In genomic region chr12:131395971-131396573, GRCh38 we compare ENCODE assay signal across 39 cellular contexts.
"Had no signal": no experiment of that assay in that cellular context is flagged by ENCODE, and none has a peak within 500 bp of the region (broad histone marks: within the 10 kb centered on the region; RNA-seq: fewer than 3 reads in every experiment).

No MANE protein-coding gene starts in this region.

- H3K27ac Mint-ChIP-seq: activated B cell treated with CpG ODN at 0.5 μM for 24 hours; activated CD4-positive, alpha-beta memory T cell treated with anti-CD3 and anti-CD28 coated beads for 36 hours; activated CD4-positive, alpha-beta T cell treated with anti-CD3 and anti-CD28 coated beads, Interleukin-2, amount 10 ng/mL, durations not matched to agents 24 days and 14 days; activated CD8-positive, alpha-beta T cell treated with anti-CD3 and anti-CD28 coated beads for 36 hours; activated naive CD4-positive, alpha-beta T cell treated with anti-CD3 and anti-CD28 coated beads for 36 hours; activated naive CD4-positive, alpha-beta T cell treated with anti-CD3 and anti-CD28 coated beads, Interleukin-2, amount 50 U/mL, for 72 hours; activated naive CD8-positive, alpha-beta T cell treated with anti-CD3 and anti-CD28 coated beads for 36 hours; activated T-cell treated with anti-CD3 and anti-CD28 coated beads, Interleukin-2, amount 50 U/mL, for 72 hours; activated T-helper 1 cell treated with anti-CD3 and anti-CD28 coated beads, Interleukin-12 subunit alpha, Interleukin-12 subunit beta, Interleukin-2, Interleukin-4 antibody, amounts not matched to agents 30 ng/mL and 10 ng/mL and 1 ng/mL, durations not matched to agents 14 hours and 24 hours and 36 hours; activated T-helper 17 cell treated with anti-CD3 and anti-CD28 coated beads, Interleukin-2, amount 50 U/mL, for 72 hours; T-helper 1 cell treated with Interleukin-12 subunit alpha and Interleukin-12 subunit beta and Interleukin-4 antibody, amounts not matched to agents 30 μg/mL and 1 μg/mL, for 36 hours; T-helper 2 cell treated with Interferon-gamma antibody and Interleukin-4, amounts not matched to agents 5 μg/mL and 100 μg/mL, for 36 hours had no signal

- DNase-seq: activated B cell treated with CpG ODN at 0.5 μM for 24 hours; activated CD4-positive, alpha-beta memory T cell treated with anti-CD3 and anti-CD28 coated beads for 36 hours; activated CD4-positive, alpha-beta T cell treated with anti-CD3 and anti-CD28 coated beads for 4 hours; activated CD4-positive, alpha-beta T cell treated with anti-CD3 and anti-CD28 coated beads, Interleukin-2, amount 10 ng/mL, durations not matched to agents 24 days and 14 days; activated CD4-positive, alpha-beta T cell treated with anti-CD3 and anti-CD28 coated beads, Interleukin-2, amount 50 U/mL, for 1 hour; activated CD4-positive, alpha-beta T cell treated with anti-CD3 and anti-CD28 coated beads, Interleukin-2, amount 50 U/mL, for 4 hours; activated CD4-positive, CD25-positive, alpha-beta regulatory T cell treated with anti-CD3 and anti-CD28 coated beads, Interleukin-2, amount 50 U/mL, for 72 hours; activated CD8-positive, alpha-beta memory T cell treated with anti-CD3 and anti-CD28 coated beads, Interleukin-2, amount 50 U/mL, for 4 hours; activated CD8-positive, alpha-beta T cell treated with anti-CD3 and anti-CD28 coated beads for 36 hours; activated effector memory CD4-positive, alpha-beta T cell treated with anti-CD3 and anti-CD28 coated beads, Interleukin-2, amount 50 U/mL, for 16 hours; activated gamma-delta T cell treated with Interleukin-2 at 50 U/mL for 16 hours; activated naive CD4-positive, alpha-beta T cell; activated naive CD4-positive, alpha-beta T cell treated with anti-CD3 and anti-CD28 coated beads for 36 hours; activated naive CD4-positive, alpha-beta T cell treated with anti-CD3 and anti-CD28 coated beads, Interleukin-2, amount 50 U/mL, for 16 hours; activated naive CD8-positive, alpha-beta T cell treated with anti-CD3 and anti-CD28 coated beads for 36 hours; activated T-cell treated with anti-CD3 and anti-CD28 coated beads for 4 hours; activated T-cell treated with anti-CD3 and anti-CD28 coated beads, Interleukin-2, amount 50 U/mL, for 1 hour; activated T-cell treated with anti-CD3 and anti-CD28 coated beads, Interleukin-2, amount 50 U/mL, for 4 hours; activated T-cell treated with anti-CD3 and anti-CD28 coated beads, Interleukin-2, amount 50 U/mL, for 72 hours; adrenal gland; amniotic stem cell; aorta; body of pancreas; brain microvascular endothelial cell; caudate nucleus; cerebellar nuclear complex; T-helper 1 cell; T-helper 2 cell; T-helper 9 cell had no signal

- H3K36me3 ChIP-seq: adrenal gland, brain microvascular endothelial cell, breast epithelium, cardiac muscle cell had no signal

- H3K4me1 ChIP-seq: adrenal gland, body of pancreas, breast epithelium had no signal

- H3K27me3 ChIP-seq: body of pancreas, brain microvascular endothelial cell, cardiac muscle cell had no signal

- H3K27me3 Mint-ChIP-seq: activated B cell treated with CpG ODN at 0.5 μM for 24 hours; activated CD4-positive, alpha-beta memory T cell treated with anti-CD3 and anti-CD28 coated beads for 36 hours; activated CD4-positive, alpha-beta T cell treated with anti-CD3 and anti-CD28 coated beads, Interleukin-2, amount 10 ng/mL, durations not matched to agents 24 days and 14 days; activated CD8-positive, alpha-beta T cell treated with anti-CD3 and anti-CD28 coated beads for 36 hours; activated naive CD8-positive, alpha-beta T cell treated with anti-CD3 and anti-CD28 coated beads for 36 hours; activated T-helper 17 cell treated with anti-CD3 and anti-CD28 coated beads, Interleukin-2, amount 50 U/mL, for 72 hours; central memory CD8-positive, alpha-beta T cell had no signal

- H3K4me1 Mint-ChIP-seq: activated B cell treated with CpG ODN at 0.5 μM for 24 hours; activated CD4-positive, alpha-beta T cell treated with anti-CD3 and anti-CD28 coated beads, Interleukin-2, amount 10 ng/mL, durations not matched to agents 24 days and 14 days; activated naive CD8-positive, alpha-beta T cell treated with anti-CD3 and anti-CD28 coated beads for 36 hours; activated T-helper 17 cell treated with anti-CD3 and anti-CD28 coated beads, Interleukin-2, amount 50 U/mL, for 72 hours; central memory CD8-positive, alpha-beta T cell had no signal

- H3K4me3 Mint-ChIP-seq: activated B cell treated with CpG ODN at 0.5 μM for 24 hours; activated CD4-positive, alpha-beta memory T cell treated with anti-CD3 and anti-CD28 coated beads for 36 hours; activated CD4-positive, alpha-beta T cell treated with anti-CD3 and anti-CD28 coated beads, Interleukin-2, amount 10 ng/mL, durations not matched to agents 24 days and 14 days; activated CD8-positive, alpha-beta T cell treated with anti-CD3 and anti-CD28 coated beads for 36 hours; activated naive CD4-positive, alpha-beta T cell treated with anti-CD3 and anti-CD28 coated beads for 36 hours; activated naive CD8-positive, alpha-beta T cell treated with anti-CD3 and anti-CD28 coated beads for 36 hours; activated T-cell treated with anti-CD3 and anti-CD28 coated beads, Interleukin-2, amount 50 U/mL, for 4 hours; activated T-cell treated with anti-CD3 and anti-CD28 coated beads, Interleukin-2, amount 50 U/mL, for 72 hours; activated T-helper 1 cell treated with anti-CD3 and anti-CD28 coated beads, Interleukin-12 subunit alpha, Interleukin-12 subunit beta, Interleukin-2, Interleukin-4 antibody, amounts not matched to agents 30 ng/mL and 10 ng/mL and 1 ng/mL, durations not matched to agents 14 hours and 24 hours and 36 hours; activated T-helper 17 cell treated with anti-CD3 and anti-CD28 coated beads, Interleukin-2, amount 50 U/mL, for 72 hours; central memory CD8-positive, alpha-beta T cell; T-helper 1 cell treated with Interleukin-12 subunit alpha and Interleukin-12 subunit beta and Interleukin-4 antibody, amounts not matched to agents 30 μg/mL and 1 μg/mL, for 36 hours; T-helper 2 cell treated with Interferon-gamma antibody and Interleukin-4, amounts not matched to agents 5 μg/mL and 100 μg/mL, for 36 hours had no signal

- H3K4me3 ChIP-seq: adrenal gland, body of pancreas, breast epithelium, cardiac muscle cell had no signal

- ATAC-seq: activated CD8-positive, alpha-beta T cell treated with anti-CD3 and anti-CD28 coated beads for 36 hours; activated naive CD4-positive, alpha-beta T cell treated with anti-CD3 and anti-CD28 coated beads, Interleukin-2, amount 50 U/mL, for 72 hours; activated T-cell treated with anti-CD3 and anti-CD28 coated beads, Interleukin-2, amount 50 U/mL, for 4 hours; activated T-cell treated with anti-CD3 and anti-CD28 coated beads, Interleukin-2, amount 50 U/mL, for 72 hours; activated T-helper 17 cell treated with anti-CD3 and anti-CD28 coated beads, Interleukin-2, amount 50 U/mL, for 72 hours; body of pancreas had no signal

- FAIRE-seq: TTC549 had no signal

- H3K27ac ChIP-seq: adrenal gland, body of pancreas, brain microvascular endothelial cell, breast epithelium, cardiac muscle cell, VCaP had no signal
